ENCODE assay signal across 1 cellular context in genomic region chr11:44763111-44763820, GRCh38.
TF ChIP-seq lines count a peak whose summit lies in the region.

No MANE protein-coding gene starts in this region.

TF ChIP-seq in K562, 482 proteins besides CTCF, POLR2A, EP300 and RAD21:
- TF ChIP-seq GTF2F1 (IDR thresholded peaks at IDR 0.05; ENCODE audit: low read depth, low read length) = no peak
- no peak for TF ChIP-seq HMG20B (CRISPR knock-in tag; IDR thresholded peaks at IDR 0.05)
- TF ChIP-seq CBX8 (IDR thresholded peaks at IDR 0.05; ENCODE audit: borderline replicate concordance, extremely low read depth, low read depth, low read length, poor library complexity, severe bottlenecking) = no peak
- TF ChIP-seq SMAD4 (CRISPR knock-in tag; conservative IDR thresholded peaks at IDR 0.05) = no peak
- TF ChIP-seq MAX (CRISPR knock-in tag; IDR thresholded peaks at IDR 0.05) = no peak
- no peak for TF ChIP-seq THAP7 (CRISPR knock-in tag; IDR thresholded peaks at IDR 0.05)
- no peak for TF ChIP-seq CBX1 (IDR thresholded peaks at IDR 0.05; ENCODE audit: low read depth)
- TF ChIP-seq ETV1 (tag; conservative IDR thresholded peaks at IDR 0.05; ENCODE audit: low read depth) = no peak
- TF ChIP-seq STAT5B (CRISPR knock-in tag; IDR thresholded peaks at IDR 0.05) = no peak
- no peak for TF ChIP-seq ZFP36 (IDR thresholded peaks at IDR 0.05; ENCODE audit: low read depth, low read length, partially characterized antibody)
- TF ChIP-seq ZNF668 (CRISPR knock-in tag; IDR thresholded peaks at IDR 0.05) = no peak
- no peak for TF ChIP-seq ZNF239 (CRISPR knock-in tag; IDR thresholded peaks at IDR 0.05)
- no peak for TF ChIP-seq EHMT2 (IDR thresholded peaks at IDR 0.05)
- no peak for TF ChIP-seq HIVEP1 (CRISPR knock-in tag; IDR thresholded peaks at IDR 0.05)
- TF ChIP-seq BRD9 (IDR thresholded peaks at IDR 0.05; ENCODE audit: low read depth, partially characterized antibody) = no peak
- no peak for TF ChIP-seq CHCHD3 (CRISPR knock-in tag; IDR thresholded peaks at IDR 0.05)
- no peak for TF ChIP-seq ARID4B (CRISPR knock-in tag; IDR thresholded peaks at IDR 0.05)
- no peak for TF ChIP-seq SMC3 (conservative IDR thresholded peaks at IDR 0.05; ENCODE audit: insufficient read depth, low read depth, low read length)
- TF ChIP-seq MCM5 (IDR thresholded peaks at IDR 0.05; ENCODE audit: low read depth) = no peak
- no peak for TF ChIP-seq ESRRB (CRISPR knock-in tag; IDR thresholded peaks at IDR 0.05; ENCODE audit: borderline replicate concordance)
